In the genomic region with DNA sequence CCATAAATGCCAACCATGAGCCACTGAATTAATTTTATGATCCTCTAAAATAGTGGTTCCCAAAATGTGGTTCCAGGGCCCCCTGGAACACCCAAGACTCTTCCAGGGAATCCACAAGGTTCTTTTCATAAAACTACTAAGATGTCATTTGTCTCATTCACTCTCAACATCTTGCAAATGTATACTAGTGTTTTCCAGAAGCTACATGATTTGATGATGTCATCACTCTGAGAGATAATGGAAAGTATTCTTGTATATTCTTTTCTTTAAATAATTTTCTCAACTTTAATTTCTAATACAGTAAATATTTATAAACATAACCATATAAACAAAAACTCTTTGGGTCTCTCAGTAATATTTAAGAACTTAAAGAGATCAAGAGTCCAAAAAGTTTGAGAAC, we compare ENCODE assay signal across 30 cellular contexts. TPM values are rescaled to one million over a fixed set of nuclear protein-coding genes. Genes with fewer than 3 reads are reported as not detected.
"Had no signal": no experiment of that assay in that cellular context is flagged by ENCODE, and none has a peak within 500 bp of the region (broad histone marks: within the 10 kb centered on the region; RNA-seq: fewer than 3 reads in every experiment).

No MANE protein-coding gene starts in this region.

- H3K4me3 ChIP-seq: colonic mucosa, esophagus squamous epithelium, gastrocnemius medialis, heart right ventricle, left lung, lower lobe of right lung, mucosa of descending colon had no signal

- H3K27ac Mint-ChIP-seq: dendritic cell treated with granulocyte-macrophage colony-stimulating factor and Interleukin-4, amounts not matched to agents 40 ng/mL and 50 ng/mL, for 4 days; effector memory CD8-positive, alpha-beta T cell; endodermal cell; mesothelial cell of epicardium; naive B cell had no signal

- H3K36me3 ChIP-seq: colonic mucosa, esophagus squamous epithelium, gastrocnemius medialis, heart right ventricle, left lung, lower lobe of right lung had no signal

- H3K27ac ChIP-seq: colonic mucosa, epithelial cell of prostate, esophagus squamous epithelium, gastrocnemius medialis, heart right ventricle, left lung, lower lobe of right lung had no signal

- DNase-seq: colonic mucosa; cortex of kidney; effector CD8-positive, alpha-beta T cell; effector memory CD8-positive, alpha-beta T cell; endodermal cell; erythroblast; esophagus squamous epithelium; foreskin fibroblast; foreskin melanocyte; gastrocnemius medialis; glutamatergic neuron; head of caudate nucleus; heart right ventricle; hippocampal formation; left cardiac atrium; left lung; left ventricle myocardium superior; lower lobe of right lung; mesenchymal stem cell; mucosa of descending colon; naive B cell had no signal

- H3K27me3 Mint-ChIP-seq: dendritic cell treated with granulocyte-macrophage colony-stimulating factor and Interleukin-4, amounts not matched to agents 40 ng/mL and 50 ng/mL, for 4 days; effector memory CD8-positive, alpha-beta T cell; naive B cell had no signal

- H3K9me3 ChIP-seq: colonic mucosa, esophagus squamous epithelium, gastrocnemius medialis, heart right ventricle, left lung, lower lobe of right lung, mucosa of descending colon had no signal

- H3K36me3 Mint-ChIP-seq: mesothelial cell of epicardium, naive B cell had no signal

- H3K9me3 Mint-ChIP-seq: endodermal cell, mesothelial cell of epicardium had no signal

- H3K4me1 ChIP-seq: colonic mucosa, esophagus squamous epithelium, gastrocnemius medialis, heart right ventricle, left lung, lower lobe of right lung had no signal

- H3K4me1 Mint-ChIP-seq: naive B cell had no signal

- ATAC-seq: effector memory CD8-positive, alpha-beta T cell; esophagus mucosa; gastrocnemius medialis; heart right ventricle; left cardiac atrium; left lung; left ventricle myocardium superior; lower lobe of right lung; mucosa of descending colon had no signal

- H3K27me3 ChIP-seq: colonic mucosa, esophagus squamous epithelium, gastrocnemius medialis, heart right ventricle, left lung had no signal

- H3K4me3 Mint-ChIP-seq: dendritic cell treated with granulocyte-macrophage colony-stimulating factor and Interleukin-4, amounts not matched to agents 40 ng/mL and 50 ng/mL, for 4 days; effector memory CD8-positive, alpha-beta T cell; endodermal cell; mesothelial cell of epicardium; naive B cell had no signal

RNA-seq across cellular contexts. Expression of a gene that starts 57.0 kb away (rescaled TPM):
- total RNA-seq: dermis microvascular lymphatic vessel endothelial cell, glomerular endothelial cell, kidney epithelial cell, lung microvascular endothelial cell had no signal
- polyA plus RNA-seq: keratinocyte had no signal
